8 cellular contexts compared by ENCODE assay signal in the genomic region with DNA sequence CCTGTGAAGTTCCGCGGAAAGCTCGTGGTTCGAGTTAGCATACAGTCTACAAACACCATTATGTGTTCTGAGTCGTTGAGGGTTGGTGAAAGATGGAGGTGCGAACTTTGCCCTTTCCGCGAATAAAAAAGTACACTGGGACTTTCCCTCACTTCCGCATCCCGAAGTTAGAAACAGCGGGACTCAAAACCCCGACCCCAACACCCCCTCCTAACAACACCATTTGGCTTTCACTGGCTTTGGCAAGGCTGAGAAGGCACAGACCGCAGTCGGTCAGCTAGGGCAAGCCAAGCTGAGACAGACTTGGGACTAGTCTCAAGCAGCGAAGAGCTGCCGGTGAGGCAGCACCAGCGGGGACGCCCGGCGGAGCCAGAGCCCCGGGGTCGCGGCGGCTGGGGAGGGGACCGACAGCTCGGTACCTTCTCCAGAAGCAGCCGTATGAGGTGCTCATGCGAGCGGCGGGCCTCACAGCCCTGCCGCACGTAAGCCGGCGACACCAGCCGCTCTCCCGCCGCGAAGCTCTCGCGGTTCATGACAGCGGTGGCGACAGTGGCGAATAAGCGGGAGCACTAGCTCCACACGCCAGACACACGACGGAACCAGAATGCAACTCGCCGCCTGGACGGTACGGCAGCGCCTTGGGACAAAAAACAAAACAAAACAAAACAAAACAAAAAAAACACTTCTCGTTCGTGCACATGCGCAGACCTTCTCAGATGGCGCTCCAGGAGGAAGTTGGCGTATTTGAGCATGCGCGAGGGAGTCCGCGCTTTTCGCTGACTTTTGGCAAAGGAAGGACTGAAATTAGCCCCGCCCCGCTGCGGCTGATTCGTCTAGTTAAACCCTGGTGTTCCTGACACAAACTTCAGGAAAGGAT. TPM values are rescaled to one million over a fixed set of nuclear protein-coding genes. Genes with fewer than 3 reads are reported as not detected.
DNase-seq lines count a peak whose midpoint lies in the region; ATAC-seq and TF ChIP-seq lines count a peak whose summit lies in the region.

A gene (minus strand): TSS at position 613 of the 877 bp plus-strand sequence. CDS start 80 bp downstream, at position 533.

- H3K9me3 ChIP-seq in PC-9 (ENCODE audit: insufficient read depth, low read depth) (no peaks in the 10 kb centered on the region), mucosa of rectum (ENCODE audit: control insufficient read depth in 2 of 2, low read length in 2 of 2) (no peaks in the 10 kb centered on the region)

- intact Hi-C loops in PC-9 (cut with micrococcal nuclease; ENCODE audit: unreplicated experiment) = loop anchor here (1.0 to 5.0 kb wide), 5 partner anchors 74 to 1697 kb away; a partner anchor contains a TSS

- H2AFZ ChIP-seq in PC-9 = peak within 1 kb of the TSS; percentile 94

- POLR2A ChIA-PET in PC-9 (lab: Charles Lee; ENCODE audit: unreplicated experiment) = interaction anchor here (0.6 to 0.8 kb wide), 4 partner anchors 28 to 217 kb away, joined by 3 to 15 read pairs (median 7); a partner anchor contains a TSS

- TF ChIP-seq CTCF in PC-9 (conservative IDR thresholded peaks at IDR 0.05) = no peak

- peak within 1 kb of the TSS; percentile 90 for H3K4me2 ChIP-seq in PC-9

- H3K27me3 Mint-ChIP-seq in activated T-cell treated with anti-CD3 and anti-CD28 coated beads, Interleukin-2, amount 50 U/mL, for 24 hours = no peaks in the 10 kb centered on the region

- peaks cover 17% of the 10 kb centered on the region for H3K79me2 ChIP-seq in PC-9 (ENCODE audit: low read depth)

- DNase-seq in DMS153 (lab: John Stamatoyannopoulos, UW) (peak; percentile 88), PC-9 (peak; percentile 93 to 95), erythroblast (lab: John Stamatoyannopoulos, UW) (peak; percentile 98 to 99)
- DNase-seq in Jurkat, Clone E6-1 (ENCODE audit: low read depth, low spot score) = peak; percentile 97
- DNase-seq in activated T-cell treated with anti-CD3 and anti-CD28 coated beads, Interleukin-2, amount 50 U/mL, for 24 hours = peak; percentile 91
- peak; percentile 96 for DNase-seq in stimulated activated CD8-positive, alpha-beta memory T cell treated with anti-CD3 and anti-CD28 coated beads, Interleukin-4, amount 100 ng/mL, for 48 hours

- H3K27me3 ChIP-seq in PC-9 (ENCODE audit: insufficient read depth, low read depth) (no peaks in the 10 kb centered on the region), mucosa of rectum (ENCODE audit: control insufficient read depth in 2 of 2, insufficient read depth in 2 of 2, low read length in 2 of 2) (no peaks in the 10 kb centered on the region)

- H3K4me1 Mint-ChIP-seq in activated T-cell treated with anti-CD3 and anti-CD28 coated beads, Interleukin-2, amount 50 U/mL, for 24 hours (ENCODE audit: low read depth) = peaks cover 35% of the 10 kb centered on the region

- H3K4me1 ChIP-seq in PC-9 (replicated peaks; ENCODE audit: insufficient read depth) = peaks cover 26% of the 10 kb centered on the region
- H3K4me1 ChIP-seq in mucosa of rectum (ENCODE audit: control insufficient read depth in 2 of 2, insufficient read depth in 2 of 2, low read length in 2 of 2) = peaks cover 9 to 12% of the 10 kb centered on the region in 2 donors

- CTCF ChIA-PET in PC-9 (lab: Charles Lee) = interaction anchor here (0.7 to 1.5 kb wide), 2 partner anchors 76 to 207 kb away, joined by 5 to 11 read pairs; no protein-coding TSS in a partner anchor

- peaks cover 36% of the 10 kb centered on the region for H3K36me3 Mint-ChIP-seq in activated T-cell treated with anti-CD3 and anti-CD28 coated beads, Interleukin-2, amount 50 U/mL, for 24 hours (ENCODE audit: low read depth)

- H3K4me3 ChIP-seq in Jurkat, Clone E6-1 (ENCODE audit: low read length) = peak within 1 kb of the TSS; percentile 76
- H3K4me3 ChIP-seq in PC-9 (peak within 1 kb of the TSS; percentile 74), mucosa of rectum (ENCODE audit: low read length in 2 of 2) (peak within 1 kb of the TSS; percentile 88 to 93)

- no peaks in the 10 kb centered on the region for H3K9me2 ChIP-seq in PC-9 (ENCODE audit: insufficient read depth)

- H3F3A ChIP-seq in PC-9 (ENCODE audit: insufficient read depth, low read depth) = peaks cover 19% of the 10 kb centered on the region

- peak within 1 kb of the TSS; percentile 97 to 98 for H3K9ac ChIP-seq in mucosa of rectum (ENCODE audit: low read depth in 1 of 2, low read length in 2 of 2)

- peak within 1 kb of the TSS; percentile 83 for H3K4me3 Mint-ChIP-seq in activated T-cell treated with anti-CD3 and anti-CD28 coated beads, Interleukin-2, amount 50 U/mL, for 24 hours

- no peaks in the 10 kb centered on the region for H3K36me3 ChIP-seq in PC-9 (ENCODE audit: low read depth)
- no peaks in the 10 kb centered on the region for H3K36me3 ChIP-seq in mucosa of rectum (ENCODE audit: control insufficient read depth in 2 of 2, insufficient read depth in 2 of 2, low read length in 2 of 2)

- H3K27ac ChIP-seq in PC-9 (peak within 1 kb of the TSS; percentile 72), mucosa of rectum (ENCODE audit: low read depth in 2 of 2, low read length in 2 of 2) (peak within 1 kb of the TSS; percentile 97 to 98)

- peak; percentile 92 for ATAC-seq in GM21619 (IDR thresholded peaks at IDR 0.05; ENCODE audit: unreplicated experiment)

- peak; percentile 98 for TF ChIP-seq POLR2A in erythroblast (IDR thresholded peaks at IDR 0.05; ENCODE audit: low read length)

- no peaks in the 10 kb centered on the region for H4K20me1 ChIP-seq in PC-9 (ENCODE audit: insufficient read depth)

- no peaks in the 10 kb centered on the region for H3K9me3 Mint-ChIP-seq in activated T-cell treated with anti-CD3 and anti-CD28 coated beads, Interleukin-2, amount 50 U/mL, for 24 hours

- TSS peak; percentile 79 for BruUV-seq in PC-9 (replicated peaks; lab: Mats Ljungman, UMichigan)

- peak within 1 kb of the TSS; percentile 94 for H3K27ac Mint-ChIP-seq in activated T-cell treated with anti-CD3 and anti-CD28 coated beads, Interleukin-2, amount 50 U/mL, for 24 hours

RNA-seq across cellular contexts. Expression of the gene that starts here (rescaled TPM):
- polyA plus RNA-seq in Jurkat, Clone E6-1 (2012; ENCODE audit: insufficient read depth, insufficient read length) = 9.9 TPM
- 9.1 and 11.3 TPM in 2 replicates for total RNA-seq in PC-9 (2021)

Comparison
In these comparisons a context has a peak if more than half of its experiments do, and no peak if none do; other contexts are left out.
1. Peak in every context shown above with its lines: DNase-seq, ATAC-seq, H3K4me3 ChIP-seq and H3K27ac ChIP-seq.